In the genomic region with DNA sequence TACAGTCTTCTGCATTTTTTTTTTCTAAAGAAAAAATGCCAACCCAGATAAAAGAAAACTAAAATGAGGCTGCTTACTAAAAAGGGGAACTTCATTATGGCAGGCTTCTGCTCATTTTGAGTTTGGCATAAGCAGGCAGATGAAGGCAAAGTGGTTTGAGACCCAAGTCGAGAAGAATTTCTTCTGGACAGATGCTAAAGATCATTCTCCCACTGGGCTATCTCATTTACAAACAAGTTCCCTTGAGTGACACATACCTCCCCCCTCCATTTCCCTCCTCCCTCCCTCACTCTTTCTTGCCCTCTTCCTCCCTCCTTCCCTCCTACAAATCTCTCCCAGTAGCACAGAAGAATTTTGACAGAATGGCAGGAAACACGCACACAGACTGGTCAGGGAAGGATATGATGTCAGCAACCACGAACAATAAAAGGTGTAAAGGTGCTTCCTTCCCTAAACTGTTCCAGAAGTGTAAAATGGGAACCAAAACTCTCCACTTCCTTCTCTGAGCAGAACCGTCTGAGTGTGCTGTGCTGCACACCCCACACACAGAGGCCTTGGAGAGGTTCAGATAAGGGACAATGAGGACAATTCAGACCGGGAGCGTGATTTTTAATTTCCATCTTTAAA, we compare ENCODE assay signal across 7 cellular contexts. TPM values are rescaled to one million over a fixed set of nuclear protein-coding genes. Genes with fewer than 3 reads are reported as not detected.
A peak's percentile ranks its signal among the peaks of the same experiment; 100 is the strongest.
DNase-seq lines count a peak whose midpoint lies in the region; ATAC-seq and TF ChIP-seq lines count a peak whose summit lies in the region.

No MANE protein-coding gene starts in this region.

- H3K4me3 Mint-ChIP-seq in chondrocyte (ENCODE audit: unreplicated experiment) = peak overlapping the region; percentile 47

- 18 to 20% methylated on average over 1 to 2 of the region's 6 CpGs for WGBS in mesodermal cell (ENCODE audit: insufficient coverage in 2 of 2), 2 experiments

- DNase-seq in NOMO-1 (lab: John Stamatoyannopoulos, UW; ENCODE audit: unreplicated experiment in 2 of 2) (peak; percentile 89 to 94), chondrocyte (ENCODE audit: low spot score) (no peak), NCI-H748 treated with DMSO at 0.1 percent for 48 hours (lab: John Stamatoyannopoulos, UW) (no peak)
- DNase-seq in stimulated activated CD4-positive, alpha-beta T cell treated with anti-CD3 and anti-CD28 coated beads, Interleukin-12 subunit alpha, Interleukin-12 subunit beta, amount 100 ng/mL, for 4 hours = no peak

- no peak for TF ChIP-seq CTCF in chondrocyte (IDR thresholded peaks at IDR 0.05)

- no peaks in the 10 kb centered on the region for H3K27me3 Mint-ChIP-seq in chondrocyte (ENCODE audit: low read depth)

- H3K9me3 ChIP-seq in mesodermal cell (ENCODE audit: control insufficient read depth, low read length) = no peaks in the 10 kb centered on the region

- peak overlapping the region; percentile 82 for H3K27ac Mint-ChIP-seq in chondrocyte (ENCODE audit: unreplicated experiment)

- H3K36me3 ChIP-seq in mesodermal cell (ENCODE audit: control insufficient read depth, insufficient read depth, low read length) = peaks cover 8% of the 10 kb centered on the region

- ATAC-seq in GM18907 (IDR thresholded peaks at IDR 0.05; ENCODE audit: unreplicated experiment) (peak; percentile 72), HG02798 (IDR thresholded peaks at IDR 0.05; ENCODE audit: poor library complexity, unreplicated experiment) (peak; percentile 56)

- peaks cover 53% of the 10 kb centered on the region for H3K4me1 Mint-ChIP-seq in chondrocyte (ENCODE audit: low read depth)

- H3K4me3 ChIP-seq in mesodermal cell (ENCODE audit: extremely low read depth, insufficient read depth, low read length, poor library complexity, severe bottlenecking) = no peak overlapping the region

- H3K9me3 Mint-ChIP-seq in chondrocyte (ENCODE audit: low read depth) = no peaks in the 10 kb centered on the region

- H3K36me3 Mint-ChIP-seq in chondrocyte (ENCODE audit: low read depth) = peaks cover 5% of the 10 kb centered on the region

- peak overlapping the region; percentile 84 for H3K27ac ChIP-seq in mesodermal cell (ENCODE audit: low read depth, low read length, severe bottlenecking)

- H3K4me1 ChIP-seq in mesodermal cell (ENCODE audit: control insufficient read depth, insufficient read depth, low read length, poor library complexity, severe bottlenecking) = peaks cover 31% of the 10 kb centered on the region

RNA-seq across cellular contexts. Expression of a gene that starts 55.9 kb away (rescaled TPM):
- 25.4 to 35.7 TPM (median 29.6 TPM) in 3 replicates for total RNA-seq in chondrocyte
- 42.0 TPM for polyA plus RNA-seq in mesodermal cell (2013, experiment 1 of 2)
- polyA plus RNA-seq in mesodermal cell (2013, experiment 2 of 2) = 35.9 TPM

Comparison
In these comparisons a context has a peak if more than half of its experiments do, and no peak if none do; other contexts are left out.
1. DNase-seq: peak in NOMO-1 (2 of 2); none in chondrocyte (single experiment), NCI-H748 treated with DMSO at 0.1 percent for 48 hours (single experiment) and stimulated activated CD4-positive, alpha-beta T cell treated with anti-CD3 and anti-CD28 coated beads, Interleukin-12 subunit alpha, Interleukin-12 subunit beta, amount 100 ng/mL, for 4 hours (single experiment).